Comparison of ENCODE assay signal across 21 cellular contexts in the genomic region with DNA sequence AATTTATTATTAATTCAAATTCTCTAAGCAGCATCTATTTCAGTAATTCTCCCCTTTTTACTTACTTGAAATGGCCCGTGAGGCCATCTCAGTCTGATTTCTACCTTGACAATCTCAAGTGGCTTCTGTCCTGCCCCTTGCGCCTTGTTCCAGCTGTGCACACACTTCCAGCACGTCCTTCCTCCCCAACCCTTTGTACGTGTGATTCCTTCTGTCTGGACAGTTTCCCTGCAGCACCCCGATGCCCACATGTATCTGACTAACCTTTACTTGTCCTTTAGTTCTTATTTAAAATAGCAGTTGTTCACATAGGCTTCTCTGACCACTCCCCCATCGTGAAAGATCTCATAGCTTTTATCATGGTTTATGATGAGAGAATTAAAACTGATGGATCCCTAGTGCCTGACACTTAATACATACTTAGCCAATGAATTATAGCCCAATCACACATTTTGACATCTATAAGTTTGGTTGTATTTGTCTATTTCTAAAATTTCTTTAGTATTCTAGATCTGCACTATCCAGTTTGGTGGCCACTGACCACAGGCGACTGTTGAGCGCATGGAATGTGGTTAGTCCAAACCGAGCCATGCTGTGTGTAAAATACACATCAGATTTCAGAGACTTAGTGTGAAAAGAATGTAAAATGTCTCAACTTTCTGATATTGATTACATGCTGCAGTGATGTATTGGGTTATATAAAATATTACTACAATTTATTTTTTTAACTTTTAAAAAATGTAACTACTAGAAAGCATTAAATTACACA. TPM values are rescaled to one million over a fixed set of nuclear protein-coding genes. Genes with fewer than 3 reads are reported as not detected.
DNase-seq lines count a peak whose midpoint lies in the region; ATAC-seq, FAIRE-seq and TF ChIP-seq lines count a peak whose summit lies in the region.
"Had no signal": no experiment of that assay in that cellular context is flagged by ENCODE, and none has a peak within 500 bp of the region (broad histone marks: within the 10 kb centered on the region; RNA-seq: fewer than 3 reads in every experiment).

No MANE protein-coding gene starts in this region.

- H3K27me3 ChIP-seq in SJCRH30: no peaks in the 10 kb centered on the region
- H3K27me3 ChIP-seq: brain microvascular endothelial cell, upper lobe of left lung had no signal

- no peaks in the 10 kb centered on the region for H3K4me1 ChIP-seq in SJCRH30

- H3K4me3 Mint-ChIP-seq in memory B cell: no peak overlapping the region
- H3K4me3 Mint-ChIP-seq: CD8-positive, alpha-beta T cell had no signal

- ATAC-seq in memory B cell (ENCODE audit: low read depth): no peak
- ATAC-seq: CD8-positive, alpha-beta T cell had no signal

- peak; percentile 9 for FAIRE-seq in GM12892 (lab: Jason Lieb, UNC)
- FAIRE-seq: HTR-8/SVneo, RCC 7860 had no signal

- peak overlapping the region; percentile 66 for H3K27ac Mint-ChIP-seq in memory B cell
- H3K27ac Mint-ChIP-seq: CD8-positive, alpha-beta T cell had no signal

- H3K9me3 ChIP-seq in SK-N-MC (ENCODE audit: low read depth, low read length) (no peaks in the 10 kb centered on the region), SJCRH30 (replicated peaks) (no peaks in the 10 kb centered on the region)
- H3K9me3 ChIP-seq: left ventricle myocardium inferior, upper lobe of left lung had no signal

- H3K4me1 Mint-ChIP-seq in memory B cell: peaks cover 16% of the 10 kb centered on the region

- peaks cover 4% of the 10 kb centered on the region for H3K36me3 Mint-ChIP-seq in memory B cell

- H3K9ac ChIP-seq in SK-N-MC (ENCODE audit: insufficient read length): no peak overlapping the region

- H3K9me3 Mint-ChIP-seq in memory B cell: no peaks in the 10 kb centered on the region
- H3K9me3 Mint-ChIP-seq: CD8-positive, alpha-beta T cell had no signal

- no peak for TF ChIP-seq POLR2A in GM12892 (IDR thresholded peaks at IDR 0.05; ENCODE audit: low read depth, low read length)

- DNase-seq in DMS53 (lab: John Stamatoyannopoulos, UW) (peak; percentile 76), GM12892 (ENCODE audit: insufficient read length) (no peak), SK-N-MC (ENCODE audit: low read depth, low spot score) (no peak), memory B cell (ENCODE audit: low spot score in 2 of 2) (no peak), SJCRH30 (no peak)
- no peak for DNase-seq in activated effector memory CD4-positive, alpha-beta T cell treated with anti-CD3 and anti-CD28 coated beads, Interleukin-2, amount 50 U/mL, for 16 hours
- DNase-seq in activated CD8-positive, alpha-beta memory T cell treated with anti-CD3 and anti-CD28 coated beads, Interleukin-2, amount 50 U/mL, for 4 hours: no peak
- DNase-seq: activated CD4-positive, CD25-positive, alpha-beta regulatory T cell treated with anti-CD3 and anti-CD28 coated beads, Interleukin-2, amount 50 U/mL, for 72 hours; brain microvascular endothelial cell; DMS79 treated with DMSO at 0.1 percent for 48 hours; HCEC 1CT; Kasumi-1; left ventricle myocardium inferior; NCI-H1105; NCI-H2171; NCI-H82; T-helper 9 cell; upper lobe of left lung had no signal

- H3K4me3 ChIP-seq in SK-N-MC: no peak overlapping the region
- H3K4me3 ChIP-seq in SJCRH30: no peak overlapping the region
- H3K4me3 ChIP-seq: left ventricle myocardium inferior, upper lobe of left lung had no signal

- H3K36me3 ChIP-seq in SK-N-MC (ENCODE audit: insufficient read depth, low read length) (peaks cover 8% of the 10 kb centered on the region), SJCRH30 (peaks cover 7% of the 10 kb centered on the region)

- no peaks in the 10 kb centered on the region for H3K27me3 Mint-ChIP-seq in memory B cell

- H3K27ac ChIP-seq in SK-N-MC (peak overlapping the region; percentile 89; the same call in 1 of the 2 replicates), SJCRH30 (no peak overlapping the region)
- H3K27ac ChIP-seq: brain microvascular endothelial cell, left ventricle myocardium inferior, upper lobe of left lung had no signal

RNA-seq across cellular contexts. Expression of gene ZBTB34, which starts 14.3 kb away (rescaled TPM):
- 3.3 TPM for polyA plus RNA-seq in GM12892 (2012; ENCODE audit: missing spikeins)
- total RNA-seq in SJCRH30 (2014; rRNA removed; shearing (Covaris generic)): 21.6 and 23.5 TPM in 2 replicates

RNA-seq across cellular contexts. Expression of gene RALGPS1, which starts 39.9 kb away (rescaled TPM):
- polyA plus RNA-seq in GM12892 (2012; ENCODE audit: missing spikeins): 3.8 TPM
- 1.8 and 2.3 TPM in 2 replicates for total RNA-seq in SJCRH30 (2014; rRNA removed; shearing (Covaris generic))
